Comparison of ENCODE assay signal across 18 cellular contexts in the genomic region with DNA sequence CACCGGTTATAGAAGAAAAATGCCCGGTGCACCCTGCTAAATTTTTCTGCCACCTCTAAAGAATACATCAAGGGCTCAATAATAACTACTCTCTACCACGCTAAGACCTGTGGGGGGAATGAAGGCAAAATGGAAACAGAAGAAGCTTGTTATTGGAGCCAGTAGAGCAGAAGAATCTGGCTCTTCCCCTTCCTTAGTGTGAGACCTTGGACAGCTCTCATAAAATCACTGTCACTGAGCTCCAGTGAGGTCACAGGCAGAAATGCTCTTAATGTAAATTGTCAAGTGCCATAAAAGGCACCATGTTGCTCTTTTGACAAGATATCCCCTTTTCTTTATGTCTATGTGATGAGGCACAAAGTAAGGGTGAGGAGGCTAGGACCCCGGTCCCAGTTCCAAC.
DNase-seq lines count a peak whose midpoint lies in the region; ATAC-seq and TF ChIP-seq lines count a peak whose summit lies in the region.
"Had no signal": no experiment of that assay in that cellular context is flagged by ENCODE, and none has a peak within 500 bp of the region (broad histone marks: within the 10 kb centered on the region; RNA-seq: fewer than 3 reads in every experiment).

No MANE protein-coding gene starts in this region.

- DNase-seq in T47D (ENCODE audit: low read depth in 1 of 2, low spot score in 1 of 2) (peak; percentile 13 to 61), mammary epithelial cell (no peak), NCI-H446 treated with DMSO at 0.1 percent for 48 hours (lab: John Stamatoyannopoulos, UW) (peak; percentile 13), cerebellar cortex (ENCODE audit: low spot score) (peak; percentile 49), myocyte (ENCODE audit: low read depth) (peak; percentile 16), NCI-H1417 treated with DMSO at 0.1 percent for 48 hours (lab: John Stamatoyannopoulos, UW) (no peak)
- no peak for DNase-seq in natural killer cell treated with Interleukin-12 subunit alpha and Interleukin-12 subunit beta and Interleukin-15 and Interleukin-18, amount 100 ng/mL, for 72 hours (ENCODE audit: low spot score)
- no peak for DNase-seq in naive thymus-derived CD4-positive, alpha-beta T cell
- DNase-seq: 8988T; Calu3; CD8-positive, alpha-beta T cell; DMS79 treated with DMSO at 0.1 percent for 48 hours; GM23248; HCEC 1CT; IMR-90 had no signal

- POLR2A ChIA-PET in naive thymus-derived CD4-positive, alpha-beta T cell (lab: Charles Lee) = no interaction called here

- CTCF ChIA-PET in mammary epithelial cell (lab: Charles Lee; ENCODE audit: low non-redundant PET) = no interaction called here
- CTCF ChIA-PET in naive thymus-derived CD4-positive, alpha-beta T cell (lab: Charles Lee) = no interaction called here

- in situ Hi-C loops in T47D (cut with HindIII; ENCODE audit: low pct_unique_long_range_greater_than_20kb, low sequenced_read_pairs) (no loop called here), mammary epithelial cell (cut with MboI; ENCODE audit: low sequenced_read_pairs in 2 of 2) (no loop called here)

- H3K36me3 ChIP-seq in mammary epithelial cell (ENCODE audit: insufficient read depth, low read length) = no peaks in the 10 kb centered on the region
- H3K36me3 ChIP-seq in naive thymus-derived CD4-positive, alpha-beta T cell (ENCODE audit: control insufficient read depth in 2 of 3, insufficient read depth in 3 of 3, low read length in 3 of 3) = no peaks in the 10 kb centered on the region
- H3K36me3 ChIP-seq: BLaER1 treated with 17β-estradiol and CSF1 and Interleukin-3, amounts not matched to agents 10 nM and 100 nM had no signal

- H3K9me3 Mint-ChIP-seq in natural killer cell treated with Interleukin-12 subunit alpha and Interleukin-12 subunit beta and Interleukin-15 and Interleukin-18, amount 100 ng/mL, for 72 hours = peaks cover 6% of the 10 kb centered on the region
- H3K9me3 Mint-ChIP-seq in naive thymus-derived CD4-positive, alpha-beta T cell = peaks cover 0 to 8% (median 3%) of the 10 kb centered on the region in 11 donors
- H3K9me3 Mint-ChIP-seq: CD8-positive, alpha-beta T cell had no signal

- no peaks in the 10 kb centered on the region for H4K20me1 ChIP-seq in mammary epithelial cell (ENCODE audit: insufficient read depth, low read length)

- no peak overlapping the region for H2AFZ ChIP-seq in mammary epithelial cell (ENCODE audit: low read depth, low read length)
- H2AFZ ChIP-seq: GM23248 had no signal

- WGBS in mammary epithelial cell (ENCODE audit: low coverage, missing lambda C conversion rate) = 94% methylated on average over 4 of the region's 4 CpGs

- no peaks in the 10 kb centered on the region for H3K79me2 ChIP-seq in mammary epithelial cell (ENCODE audit: insufficient read depth, low read length)

- no peak overlapping the region for H3K4me2 ChIP-seq in mammary epithelial cell (ENCODE audit: insufficient read depth, low read depth, low read length)
- H3K4me2 ChIP-seq: BLaER1 treated with 17β-estradiol and CSF1 and Interleukin-3, amounts not matched to agents 10 nM and 100 nM had no signal

- no peak for TF ChIP-seq CTCF in mammary epithelial cell (conservative IDR thresholded peaks at IDR 0.05 in 1 of 2, IDR thresholded peaks at IDR 0.05 in 1 of 2; ENCODE audit: extremely low read depth in 1 of 2, insufficient read depth in 1 of 2, low read depth in 1 of 2, low read length in 2 of 2)

- intact Hi-C loops in mammary epithelial cell (cut with micrococcal nuclease) = no loop called here
- intact Hi-C loops in naive thymus-derived CD4-positive, alpha-beta T cell (cut with micrococcal nuclease) = no loop called here

- no TSS peak for BruUV-seq in mammary epithelial cell (replicated peaks; lab: Mats Ljungman, UMichigan)

- H3K27ac ChIP-seq in mammary epithelial cell (ENCODE audit: insufficient read depth, low read depth, low read length) = no peak overlapping the region
- H3K27ac ChIP-seq in naive thymus-derived CD4-positive, alpha-beta T cell (ENCODE audit: low read depth, low read length) = no peak overlapping the region
- H3K27ac ChIP-seq: BLaER1 treated with 17β-estradiol and CSF1 and Interleukin-3, amounts not matched to agents 10 nM and 100 nM; GM23248; HL-60 had no signal

- ATAC-seq in natural killer cell treated with Interleukin-12 subunit alpha and Interleukin-12 subunit beta and Interleukin-15 and Interleukin-18, amount 100 ng/mL, for 72 hours = no peak
- no peak for ATAC-seq in naive thymus-derived CD4-positive, alpha-beta T cell
- ATAC-seq: CD8-positive, alpha-beta T cell had no signal

- H3K27me3 ChIP-seq in mammary epithelial cell (ENCODE audit: insufficient read depth, low read length) = no peaks in the 10 kb centered on the region
- no peaks in the 10 kb centered on the region for H3K27me3 ChIP-seq in naive thymus-derived CD4-positive, alpha-beta T cell (ENCODE audit: control insufficient read depth in 2 of 2, insufficient read depth in 2 of 2, low read length in 2 of 2)
- H3K27me3 ChIP-seq: BLaER1 treated with 17β-estradiol and CSF1 and Interleukin-3, amounts not matched to agents 10 nM and 100 nM had no signal

- no peak overlapping the region for H3K4me3 Mint-ChIP-seq in natural killer cell treated with Interleukin-12 subunit alpha and Interleukin-12 subunit beta and Interleukin-15 and Interleukin-18, amount 100 ng/mL, for 72 hours
- no peak overlapping the region for H3K4me3 Mint-ChIP-seq in naive thymus-derived CD4-positive, alpha-beta T cell
- H3K4me3 Mint-ChIP-seq: B cell; CD8-positive, alpha-beta T cell had no signal

- no peak overlapping the region for H3K9ac ChIP-seq in mammary epithelial cell (ENCODE audit: insufficient read depth, low read length)
- H3K9ac ChIP-seq: BLaER1 treated with 17β-estradiol and CSF1 and Interleukin-3, amounts not matched to agents 10 nM and 100 nM; GM23248 had no signal

- H3K9me3 ChIP-seq in mammary epithelial cell (replicated peaks; ENCODE audit: insufficient read depth, low read length) = no peaks in the 10 kb centered on the region
- H3K9me3 ChIP-seq in naive thymus-derived CD4-positive, alpha-beta T cell (ENCODE audit: control insufficient read depth in 2 of 3, low read length in 3 of 3) = no peaks in the 10 kb centered on the region
- H3K9me3 ChIP-seq: BLaER1 treated with 17β-estradiol and CSF1 and Interleukin-3, amounts not matched to agents 10 nM and 100 nM had no signal

- H3K36me3 Mint-ChIP-seq in natural killer cell treated with Interleukin-12 subunit alpha and Interleukin-12 subunit beta and Interleukin-15 and Interleukin-18, amount 100 ng/mL, for 72 hours = no peaks in the 10 kb centered on the region
- no peaks in the 10 kb centered on the region for H3K36me3 Mint-ChIP-seq in naive thymus-derived CD4-positive, alpha-beta T cell
- H3K36me3 Mint-ChIP-seq: CD8-positive, alpha-beta T cell had no signal

- H3K27me3 Mint-ChIP-seq in natural killer cell treated with Interleukin-12 subunit alpha and Interleukin-12 subunit beta and Interleukin-15 and Interleukin-18, amount 100 ng/mL, for 72 hours = no peaks in the 10 kb centered on the region
- H3K27me3 Mint-ChIP-seq in naive thymus-derived CD4-positive, alpha-beta T cell = peaks cover 0 to 6% (median 0%) of the 10 kb centered on the region in 5 donors
- H3K27me3 Mint-ChIP-seq: B cell had no signal

- H3K27ac Mint-ChIP-seq in natural killer cell treated with Interleukin-12 subunit alpha and Interleukin-12 subunit beta and Interleukin-15 and Interleukin-18, amount 100 ng/mL, for 72 hours = no peak overlapping the region
- no peak overlapping the region for H3K27ac Mint-ChIP-seq in naive thymus-derived CD4-positive, alpha-beta T cell
- H3K27ac Mint-ChIP-seq: B cell; CD8-positive, alpha-beta T cell had no signal

- H3K4me3 ChIP-seq in mammary epithelial cell (replicated peaks in 1 of 3; ENCODE audit: insufficient read depth in 1 of 3, low read depth in 2 of 3, low read length in 3 of 3) = no peak overlapping the region
- H3K4me3 ChIP-seq in naive thymus-derived CD4-positive, alpha-beta T cell (ENCODE audit: low read length) = no peak overlapping the region
- H3K4me3 ChIP-seq: BLaER1 treated with 17β-estradiol and CSF1 and Interleukin-3, amounts not matched to agents 10 nM and 100 nM; GM23248 had no signal

- H3K4me1 ChIP-seq in mammary epithelial cell (ENCODE audit: insufficient read depth, low read length) = no peaks in the 10 kb centered on the region
- no peaks in the 10 kb centered on the region for H3K4me1 ChIP-seq in naive thymus-derived CD4-positive, alpha-beta T cell (ENCODE audit: control insufficient read depth in 2 of 2, insufficient read depth in 2 of 2, low read length in 2 of 2)
- H3K4me1 ChIP-seq: BLaER1 treated with 17β-estradiol and CSF1 and Interleukin-3, amounts not matched to agents 10 nM and 100 nM had no signal

- dilution Hi-C loops in mammary epithelial cell (cut with HindIII; ENCODE audit: low sequenced_read_pairs) = no loop called here

- no peaks in the 10 kb centered on the region for H3K4me1 Mint-ChIP-seq in natural killer cell treated with Interleukin-12 subunit alpha and Interleukin-12 subunit beta and Interleukin-15 and Interleukin-18, amount 100 ng/mL, for 72 hours (ENCODE audit: low read depth in 2 of 2)
- no peaks in the 10 kb centered on the region for H3K4me1 Mint-ChIP-seq in naive thymus-derived CD4-positive, alpha-beta T cell
- H3K4me1 Mint-ChIP-seq: B cell had no signal

Comparison
In these comparisons a context has a peak if more than half of its experiments do, and no peak if none do; other contexts are left out.
1. DNase-seq: peak in T47D (2 of 2), NCI-H446 treated with DMSO at 0.1 percent for 48 hours (single experiment), cerebellar cortex (single experiment) and myocyte (single experiment); none in mammary epithelial cell (single experiment), natural killer cell treated with Interleukin-12 subunit alpha and Interleukin-12 subunit beta and Interleukin-15 and Interleukin-18, amount 100 ng/mL, for 72 hours (single experiment), NCI-H1417 treated with DMSO at 0.1 percent for 48 hours (single experiment) and naive thymus-derived CD4-positive, alpha-beta T cell (0 of 9).